Comparison of ENCODE assay signal across 17 cellular contexts in genomic region chr7:33882040-33882800, GRCh38. TPM values are rescaled to one million over a fixed set of nuclear protein-coding genes. Genes with fewer than 3 reads are reported as not detected.
A peak's percentile ranks its signal among the peaks of the same experiment; 100 is the strongest.
DNase-seq lines count a peak whose midpoint lies in the region; ATAC-seq and TF ChIP-seq lines count a peak whose summit lies in the region.
"Had no signal": no experiment of that assay in that cellular context is flagged by ENCODE, and none has a peak within 500 bp of the region (broad histone marks: within the 10 kb centered on the region; RNA-seq: fewer than 3 reads in every experiment).

No MANE protein-coding gene starts in this region.

- H3K9ac ChIP-seq in adipocyte (ENCODE audit: low read length), result peak overlapping the region; percentile 61

- no peaks in the 10 kb centered on the region for H3K9me3 Mint-ChIP-seq in activated T-cell treated with anti-CD3 and anti-CD28 coated beads, Interleukin-2, amount 50 U/mL, for 24 hours
- H3K9me3 Mint-ChIP-seq in natural killer cell, result no peaks in the 10 kb centered on the region
- H3K9me3 Mint-ChIP-seq: T-helper 1 cell treated with Interleukin-12 subunit alpha and Interleukin-12 subunit beta and Interleukin-4 antibody, amounts not matched to agents 30 μg/mL and 1 μg/mL, for 36 hours had no signal

- H3K27ac Mint-ChIP-seq in activated T-cell treated with anti-CD3 and anti-CD28 coated beads, Interleukin-2, amount 50 U/mL, for 24 hours, result no peak overlapping the region
- H3K27ac Mint-ChIP-seq in natural killer cell, result no peak overlapping the region
- H3K27ac Mint-ChIP-seq: CD14-positive monocyte; T-helper 1 cell treated with Interleukin-12 subunit alpha and Interleukin-12 subunit beta and Interleukin-4 antibody, amounts not matched to agents 30 μg/mL and 1 μg/mL, for 36 hours had no signal

- no peak overlapping the region for H3K27ac ChIP-seq in right cardiac atrium (ENCODE audit: low read length)

- no peaks in the 10 kb centered on the region for H3K4me1 Mint-ChIP-seq in activated T-cell treated with anti-CD3 and anti-CD28 coated beads, Interleukin-2, amount 50 U/mL, for 24 hours (ENCODE audit: low read depth)
- H3K4me1 Mint-ChIP-seq in natural killer cell, result peaks cover 0 to 6% of the 10 kb centered on the region in 2 donors
- H3K4me1 Mint-ChIP-seq: CD14-positive monocyte had no signal

- H3K9me3 ChIP-seq in adipocyte (ENCODE audit: control insufficient read depth, low read length) (no peaks in the 10 kb centered on the region), right cardiac atrium (ENCODE audit: control insufficient read depth, low read length) (no peaks in the 10 kb centered on the region)

- no peak overlapping the region for H3K4me3 Mint-ChIP-seq in activated T-cell treated with anti-CD3 and anti-CD28 coated beads, Interleukin-2, amount 50 U/mL, for 24 hours
- no peak overlapping the region for H3K4me3 Mint-ChIP-seq in natural killer cell
- H3K4me3 Mint-ChIP-seq: CD14-positive monocyte; T-helper 1 cell treated with Interleukin-12 subunit alpha and Interleukin-12 subunit beta and Interleukin-4 antibody, amounts not matched to agents 30 μg/mL and 1 μg/mL, for 36 hours had no signal

- peaks cover 14% of the 10 kb centered on the region for H3K27me3 Mint-ChIP-seq in activated T-cell treated with anti-CD3 and anti-CD28 coated beads, Interleukin-2, amount 50 U/mL, for 24 hours
- peaks cover 2 to 7% of the 10 kb centered on the region in 2 donors for H3K27me3 Mint-ChIP-seq in natural killer cell (ENCODE audit: low read depth in 2 of 2)

- ATAC-seq in right cardiac atrium (peak; percentile 92 to 95), natural killer cell (no peak), HG02759 (IDR thresholded peaks at IDR 0.05; ENCODE audit: unreplicated experiment) (no peak)
- ATAC-seq: Panc1 had no signal

- no peak for TF ChIP-seq CTCF in natural killer cell (IDR thresholded peaks at IDR 0.05)

- intact Hi-C loops in right cardiac atrium (cut with DNase I) (loop anchor here in 1 of 4 donors (10.0 kb wide), 1 partner anchor 127 kb away; no protein-coding TSS in a partner anchor), natural killer cell (cut with micrococcal nuclease) (no loop called here)

- H3K27me3 ChIP-seq in adipocyte (replicated peaks; ENCODE audit: control insufficient read depth, insufficient read depth, low read length) (no peaks in the 10 kb centered on the region), right cardiac atrium (ENCODE audit: control insufficient read depth, insufficient read depth) (no peaks in the 10 kb centered on the region)

- H3K36me3 Mint-ChIP-seq in activated T-cell treated with anti-CD3 and anti-CD28 coated beads, Interleukin-2, amount 50 U/mL, for 24 hours (ENCODE audit: low read depth), result no peaks in the 10 kb centered on the region
- H3K36me3 Mint-ChIP-seq in natural killer cell, result no peaks in the 10 kb centered on the region
- H3K36me3 Mint-ChIP-seq: CD14-positive monocyte had no signal

- no peak for DNase-seq in adipocyte (ENCODE audit: low read depth)
- peak; percentile 80 for DNase-seq in fibroblast of gingiva (ENCODE audit: low read depth)
- peak; percentile 55 to 82 (median 57) for DNase-seq in right cardiac atrium
- DNase-seq in stromal cell of bone marrow (ENCODE audit: low read depth), result peak; percentile 65
- DNase-seq in effector CD8-positive, alpha-beta T cell (lab: John Stamatoyannopoulos, UW), result no peak
- DNase-seq in activated T-cell treated with anti-CD3 and anti-CD28 coated beads, Interleukin-2, amount 50 U/mL, for 24 hours, result no peak
- DNase-seq in natural killer cell, result no peak
- DNase-seq: activated CD4-positive, alpha-beta T cell treated with anti-CD3 and anti-CD28 coated beads, Interleukin-2, amount 50 U/mL, for 1 hour; erythroblast; Kasumi-1; NCI-H1092; NCI-H2029 treated with DMSO at 0.1 percent for 48 hours had no signal

- H3K36me3 ChIP-seq in adipocyte (ENCODE audit: control insufficient read depth, insufficient read depth, low read length, severe bottlenecking), result no peaks in the 10 kb centered on the region

- H3K4me1 ChIP-seq in adipocyte (ENCODE audit: control insufficient read depth, insufficient read depth, low read length), result peaks cover 33% of the 10 kb centered on the region
- no peaks in the 10 kb centered on the region for H3K4me1 ChIP-seq in right cardiac atrium (ENCODE audit: control insufficient read depth, insufficient read depth, low read length)

- WGBS in right cardiac atrium, result 36% methylated on average over 7 of the region's 7 CpGs

- H3K4me3 ChIP-seq in adipocyte (ENCODE audit: low read length), result no peak overlapping the region
- no peak overlapping the region for H3K4me3 ChIP-seq in right cardiac atrium (ENCODE audit: low read length)
- H3K4me3 ChIP-seq: lung had no signal

RNA-seq across cellular contexts. Expression of gene BMPER, which starts 23.1 kb away (rescaled TPM):
- total RNA-seq in right cardiac atrium, result 1 to 10 TPM; 4.9 to 6.9 (median 5.5) TPM
- 1.3 TPM for polyA plus RNA-seq in right cardiac atrium
- total RNA-seq in natural killer cell, result under 1 TPM; 0.32 to 0.64 (median 0.50) TPM
- polyA plus RNA-seq: CD14-positive monocyte had no signal

Comparison
In these comparisons a context has a peak if more than half of its experiments do, and no peak if none do; other contexts are left out.
1. DNase-seq: peak in fibroblast of gingiva (single experiment), right cardiac atrium (3 of 3) and stromal cell of bone marrow (single experiment); none in adipocyte (single experiment), effector CD8-positive, alpha-beta T cell (single experiment), activated T-cell treated with anti-CD3 and anti-CD28 coated beads, Interleukin-2, amount 50 U/mL, for 24 hours (single experiment) and natural killer cell (single experiment).
2. ATAC-seq: peak in right cardiac atrium (2 of 2); none in natural killer cell (0 of 3) and HG02759 (single experiment).